9 cellular contexts compared by ENCODE assay signal in the genomic region with DNA sequence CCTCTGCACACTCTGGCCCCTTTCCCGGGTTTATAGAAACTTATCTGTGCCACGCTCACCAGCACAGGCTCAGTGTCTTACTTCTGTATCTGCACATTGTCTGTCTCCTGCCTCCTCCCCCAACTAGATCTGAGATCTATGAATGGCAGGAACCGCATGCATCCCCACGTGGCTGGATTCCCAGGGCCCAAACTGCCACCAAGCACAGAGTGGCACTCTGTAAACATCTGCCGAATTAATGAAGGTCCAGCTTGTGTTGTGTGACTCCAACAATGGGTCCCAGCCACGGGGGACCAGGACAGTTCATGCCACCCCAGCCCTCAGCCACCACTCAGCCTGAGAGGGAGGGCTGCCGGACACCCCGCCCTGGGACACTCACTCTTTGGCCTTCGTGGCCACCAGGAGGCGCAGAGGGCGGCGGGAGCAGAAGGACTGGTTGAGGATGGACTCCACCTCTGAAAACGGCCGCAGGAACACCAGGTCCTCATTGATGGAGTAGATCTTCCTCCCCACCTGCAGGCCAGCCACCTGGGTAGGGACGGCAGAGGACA.
DNase-seq lines count a peak whose midpoint lies in the region; ATAC-seq and TF ChIP-seq lines count a peak whose summit lies in the region.
"Had no signal": no experiment of that assay in that cellular context is flagged by ENCODE, and none has a peak within 500 bp of the region (broad histone marks: within the 10 kb centered on the region; RNA-seq: fewer than 3 reads in every experiment).

No MANE protein-coding gene starts in this region.

- H3K4me3 Mint-ChIP-seq in HFFc6, result no peak overlapping the region

- no peaks in the 10 kb centered on the region for H3K36me3 Mint-ChIP-seq in HFFc6 (ENCODE audit: low read depth)

- no peak overlapping the region for H3K27ac Mint-ChIP-seq in HFFc6

- H3K27me3 Mint-ChIP-seq in HFFc6 (ENCODE audit: insufficient read depth), result peaks cover 13% of the 10 kb centered on the region

- H3K27ac ChIP-seq in C4-2B (no peak overlapping the region), angular gyrus (ENCODE audit: low read depth, low read length) (peak overlapping the region; percentile 98)
- H3K27ac ChIP-seq: uterus had no signal

- H3K4me1 Mint-ChIP-seq in HFFc6 (ENCODE audit: low read depth), result peaks cover 3% of the 10 kb centered on the region; the same call in 1 of the 2 replicates

- peak; percentile 50 for TF ChIP-seq CTCF in C4-2B (conservative IDR thresholded peaks at IDR 0.05)
- peak; percentile 69 for TF ChIP-seq CTCF in HFFc6 (IDR thresholded peaks at IDR 0.05)
- no peak for TF ChIP-seq CTCF in GM10266 (IDR thresholded peaks at IDR 0.05; ENCODE audit: control insufficient read depth, insufficient read depth, low read depth, missing control alignments)

- ATAC-seq in GM21390 (IDR thresholded peaks at IDR 0.05; ENCODE audit: unreplicated experiment), result no peak
- no peak for ATAC-seq in HG02763 (IDR thresholded peaks at IDR 0.05; ENCODE audit: unreplicated experiment)

- DNase-seq in HFFc6 (no peak), medulla oblongata (ENCODE audit: extremely low spot score) (peak; percentile 98), GM10266 (ENCODE audit: extremely low spot score) (no peak)
- DNase-seq in activated CD4-positive, CD25-positive, alpha-beta regulatory T cell (lab: John Stamatoyannopoulos, UW), result no peak
- DNase-seq: uterus had no signal

- no peaks in the 10 kb centered on the region for H3K9me3 Mint-ChIP-seq in HFFc6
